In the genomic region with DNA sequence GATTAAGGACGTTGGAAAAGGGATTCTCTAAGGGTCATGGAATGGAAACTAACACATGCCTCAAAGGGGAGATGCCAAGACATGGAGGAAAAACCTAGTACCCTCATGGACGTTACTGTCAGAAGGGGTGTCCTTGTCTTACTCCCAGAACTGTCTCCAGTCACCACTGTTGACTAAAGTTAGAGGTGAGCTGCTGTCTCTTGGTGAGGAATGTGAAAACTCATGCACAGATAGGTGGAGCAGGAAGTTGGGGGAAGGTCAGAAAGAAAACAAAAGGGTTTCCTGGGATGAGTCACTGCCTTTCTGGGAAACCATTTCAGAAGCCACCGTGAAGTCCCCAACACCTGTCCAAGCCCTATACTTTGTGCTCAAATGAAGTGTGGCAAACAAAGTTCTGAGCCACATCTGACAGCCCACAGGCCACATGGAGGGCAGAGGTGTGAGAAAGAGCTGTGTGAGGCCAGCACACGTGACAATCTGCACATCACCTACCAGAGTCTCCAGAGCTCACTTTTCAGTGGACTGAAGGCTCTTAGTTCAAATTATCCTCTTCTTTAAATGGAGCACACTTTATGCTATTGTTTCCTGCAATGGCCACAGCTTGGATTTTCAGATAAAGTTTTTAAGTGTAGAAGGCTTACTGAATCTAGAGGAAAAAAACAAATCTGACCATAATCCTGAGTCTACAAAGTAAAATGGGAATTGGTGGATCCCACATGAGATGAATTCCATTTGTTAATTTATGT, we compare ENCODE assay signal across 8 cellular contexts.
DNase-seq lines count a peak whose midpoint lies in the region; ATAC-seq, FAIRE-seq and TF ChIP-seq lines count a peak whose summit lies in the region.

No MANE protein-coding gene starts in this region.

- POLR2A ChIA-PET in endothelial cell of umbilical vein (lab: Charles Lee): no interaction called here

- BruUV-seq in endothelial cell of umbilical vein (replicated peaks; lab: Mats Ljungman, UMichigan): no TSS peak

- dilution Hi-C loops in endothelial cell of umbilical vein (cut with MboI; ENCODE audit: extremely low pct_ligation_motif_present, low sequenced_read_pairs): no loop called here

- TF ChIP-seq POLR2A in endothelial cell of umbilical vein (IDR thresholded peaks at IDR 0.05; ENCODE audit: low read depth, low read length) (no peak), erythroblast (IDR thresholded peaks at IDR 0.05; ENCODE audit: low read length) (no peak)

- H3K4me2 ChIP-seq in endothelial cell of umbilical vein (ENCODE audit: insufficient read depth, low read length): peak overlapping the region; percentile 62

- no peaks in the 10 kb centered on the region for H3K9me1 ChIP-seq in endothelial cell of umbilical vein (replicated peaks; ENCODE audit: control insufficient read depth, extremely low read depth, insufficient read depth, low read length)

- DNase-seq in UCSD-AML1 (lab: John Stamatoyannopoulos, UW; ENCODE audit: unreplicated experiment) (peak; percentile 18), endothelial cell of umbilical vein (ENCODE audit: low read depth, low spot score) (peak; percentile 27), T1000 (lab: John Stamatoyannopoulos, UW) (no peak), erythroblast (lab: John Stamatoyannopoulos, UW) (no peak), HuH-7.5 (ENCODE audit: low spot score) (no peak)
- DNase-seq in stimulated activated CD8-positive, alpha-beta memory T cell treated with anti-CD3 and anti-CD28 coated beads, Interleukin-2, amount 100 ng/mL, for 48 hours (ENCODE audit: low read depth in 2 of 2): peak; percentile 56 to 63

- H4K20me1 ChIP-seq in endothelial cell of umbilical vein (replicated peaks; ENCODE audit: control insufficient read depth, extremely low read depth, insufficient read depth, low read length): no peaks in the 10 kb centered on the region

- H3K36me3 ChIP-seq in endothelial cell of umbilical vein (ENCODE audit: control insufficient read depth in 2 of 2, extremely low read depth in 1 of 2, insufficient read depth in 2 of 2, low read length in 2 of 2): no peaks in the 10 kb centered on the region

- H3K4me3 ChIP-seq in endothelial cell of umbilical vein (replicated peaks in 1 of 3; ENCODE audit: insufficient read depth in 1 of 3, low read depth in 1 of 3, low read length in 3 of 3): no peak overlapping the region

- CTCF ChIA-PET in endothelial cell of umbilical vein (lab: Charles Lee): interaction anchor here (0.6 to 0.9 kb wide), 4 partner anchors 12 to 55 kb away, joined by 3 to 4 read pairs (median 3); no protein-coding TSS in a partner anchor

- H3K9me3 ChIP-seq in endothelial cell of umbilical vein (replicated peaks; ENCODE audit: control insufficient read depth, insufficient read depth, low read length): no peaks in the 10 kb centered on the region

- peaks cover 9% of the 10 kb centered on the region for H3K4me1 ChIP-seq in endothelial cell of umbilical vein (ENCODE audit: control insufficient read depth, extremely low read depth, insufficient read depth, low read length)

- ATAC-seq in GM19043 (IDR thresholded peaks at IDR 0.05; ENCODE audit: low read depth, unreplicated experiment) (peak; percentile 92), HG03064 (IDR thresholded peaks at IDR 0.05; ENCODE audit: low read depth, unreplicated experiment) (peak; percentile 91)

- no peak overlapping the region for H3K9ac ChIP-seq in endothelial cell of umbilical vein (replicated peaks; ENCODE audit: extremely low read depth, insufficient read depth, low read length)

- FAIRE-seq in endothelial cell of umbilical vein (lab: Jason Lieb, UNC): peak; percentile 12

- H3K27me3 ChIP-seq in endothelial cell of umbilical vein (ENCODE audit: control insufficient read depth in 2 of 2, insufficient read depth in 2 of 2, low read length in 2 of 2): no peaks in the 10 kb centered on the region

- no peak overlapping the region for H3K27ac ChIP-seq in endothelial cell of umbilical vein (ENCODE audit: insufficient read depth, low read depth, low read length)

- no peaks in the 10 kb centered on the region for H3K79me2 ChIP-seq in endothelial cell of umbilical vein (ENCODE audit: control insufficient read depth, insufficient read depth, low read length)

- H2AFZ ChIP-seq in endothelial cell of umbilical vein (ENCODE audit: low read depth, low read length): peak overlapping the region; percentile 28

- intact Hi-C loops in endothelial cell of umbilical vein (cut with micrococcal nuclease): no loop called here

- TF ChIP-seq CTCF in endothelial cell of umbilical vein (IDR thresholded peaks at IDR 0.05; ENCODE audit: extremely low read depth in 1 of 2, insufficient read depth in 1 of 2, low read depth in 1 of 2, low read length in 2 of 2): no peak

TF ChIP-seq in endothelial cell of umbilical vein, 7 proteins besides CTCF, POLR2A, EP300 and RAD21:
- TF ChIP-seq MYC (IDR thresholded peaks at IDR 0.05; ENCODE audit: low read depth, low read length) (no peak), FOS (IDR thresholded peaks at IDR 0.05; ENCODE audit: borderline replicate concordance, insufficient read depth, low read length) (peak; percentile 70), JUN (IDR thresholded peaks at IDR 0.05; ENCODE audit: borderline replicate concordance, insufficient read depth, insufficient read length, low read depth) (peak; percentile 27), GATA2 (IDR thresholded peaks at IDR 0.05; ENCODE audit: insufficient read depth, insufficient read length, low read depth, low read length) (no peak), POLR2AphosphoS5 (IDR thresholded peaks at IDR 0.05; ENCODE audit: insufficient read depth, low read depth, low read length) (peak; percentile 19)

Comparison
In these comparisons a context has a peak if more than half of its experiments do, and no peak if none do; other contexts are left out.
1. DNase-seq: peak in UCSD-AML1 (single experiment), endothelial cell of umbilical vein (single experiment) and stimulated activated CD8-positive, alpha-beta memory T cell treated with anti-CD3 and anti-CD28 coated beads, Interleukin-2, amount 100 ng/mL, for 48 hours (2 of 2); none in T1000 (single experiment), erythroblast (0 of 2) and HuH-7.5 (single experiment).